In the genomic region with DNA sequence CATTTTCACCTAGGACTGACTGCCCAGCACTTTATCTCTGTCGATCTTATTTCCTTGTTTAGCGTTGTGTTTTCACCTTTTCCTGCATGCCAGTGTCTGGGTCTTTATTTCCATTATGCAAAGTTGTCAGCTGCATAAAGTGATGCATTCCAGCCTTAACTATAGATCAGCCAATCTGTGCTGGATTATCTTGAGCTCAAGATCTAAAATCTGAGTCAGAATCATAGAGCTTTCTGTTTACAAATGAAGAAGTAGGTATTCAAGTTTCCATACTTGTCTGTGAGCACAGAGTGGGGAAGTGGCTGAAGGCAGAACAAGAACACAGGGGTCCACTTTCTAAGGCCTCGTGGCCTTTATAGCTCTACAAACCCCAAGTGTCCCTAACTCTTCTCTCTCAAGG, we compare ENCODE assay signal across 10 cellular contexts.
DNase-seq lines count a peak whose midpoint lies in the region; ATAC-seq and TF ChIP-seq lines count a peak whose summit lies in the region.
"Had no signal": no experiment of that assay in that cellular context is flagged by ENCODE, and none has a peak within 500 bp of the region (broad histone marks: within the 10 kb centered on the region; RNA-seq: fewer than 3 reads in every experiment).

No MANE protein-coding gene starts in this region.

- TF ChIP-seq CTCF in SK-N-SH (IDR thresholded peaks at IDR 0.05): no peak
- no peak for TF ChIP-seq CTCF in tibial nerve (IDR thresholded peaks at IDR 0.05)

- H3K79me2 ChIP-seq in SK-N-SH (ENCODE audit: insufficient read depth): no peaks in the 10 kb centered on the region
- no peaks in the 10 kb centered on the region for H3K79me2 ChIP-seq in trophoblast cell (ENCODE audit: control insufficient read depth, insufficient read depth, low read length, poor library complexity)

- H3K27me3 ChIP-seq in SK-N-SH (ENCODE audit: insufficient read depth) (no peaks in the 10 kb centered on the region), trophoblast cell (ENCODE audit: insufficient read depth, low read length) (no peaks in the 10 kb centered on the region), tibial nerve (no peaks in the 10 kb centered on the region)

- H3K9me2 ChIP-seq in SK-N-SH: no peaks in the 10 kb centered on the region

- CTCF ChIA-PET in SK-N-SH (lab: Yijun Ruan, JAX): interaction anchor here (1.5 kb wide), 1 partner anchor 42 kb away, joined by 3 read pairs; no protein-coding TSS in a partner anchor

- WGBS in SK-N-SH (ENCODE audit: low lambda C conversion rate): 40% methylated on average over 3 of the region's 3 CpGs
- no CpG with 5 or more reads among the region's 3 CpGs for WGBS in trophoblast cell (ENCODE audit: extremely low coverage, insufficient coverage, insufficient read length)
- WGBS in tibial nerve, 2 donors: 67 to 70% methylated on average over 3 of the region's 3 CpGs

- H4K20me1 ChIP-seq in SK-N-SH (ENCODE audit: insufficient read depth): no peaks in the 10 kb centered on the region

- H3K4me3 ChIP-seq in SK-N-SH (ENCODE audit: low read depth in 2 of 2, low read length in 1 of 2) (no peak overlapping the region), trophoblast cell (ENCODE audit: low read depth, low read length) (no peak overlapping the region), tibial nerve (no peak overlapping the region)
- H3K4me3 ChIP-seq: A549 had no signal

- no peak; the same call in 1 of the 3 replicates for ATAC-seq in SK-N-SH treated with all-trans-retinoic acid at 6 μM for 48 hours
- ATAC-seq in GM21619 (IDR thresholded peaks at IDR 0.05; ENCODE audit: unreplicated experiment): peak; percentile 60
- ATAC-seq in left lobe of liver: no peak
- ATAC-seq: A549 had no signal

- peaks cover 14% of the 10 kb centered on the region for H3K79me1 ChIP-seq in trophoblast cell (ENCODE audit: low read length)

- H2BK120ac ChIP-seq in trophoblast cell (ENCODE audit: insufficient read depth, low read length, poor library complexity): peak overlapping the region; percentile 49

- H2AK5ac ChIP-seq in trophoblast cell (ENCODE audit: low read length): no peak overlapping the region

- no peak for TF ChIP-seq POLR2A in tibial nerve (IDR thresholded peaks at IDR 0.05)

- POLR2A ChIA-PET in SK-N-SH (lab: Yijun Ruan, JAX): no interaction called here

- H2BK12ac ChIP-seq in trophoblast cell (ENCODE audit: low read length): no peak overlapping the region

- no peaks in the 10 kb centered on the region for H3K36me3 ChIP-seq in SK-N-SH (replicated peaks in 1 of 2; ENCODE audit: control insufficient read depth in 1 of 2, insufficient read depth in 2 of 2, low read length in 1 of 2)
- no peaks in the 10 kb centered on the region for H3K36me3 ChIP-seq in trophoblast cell (ENCODE audit: control insufficient read depth in 1 of 2, insufficient read depth in 2 of 2, low read length in 2 of 2)
- no peaks in the 10 kb centered on the region for H3K36me3 ChIP-seq in tibial nerve

- H3K23ac ChIP-seq in trophoblast cell (ENCODE audit: low read length): no peak overlapping the region

- H4K91ac ChIP-seq in trophoblast cell (ENCODE audit: low read depth, low read length): no peak overlapping the region

- H3K14ac ChIP-seq in trophoblast cell (ENCODE audit: low read length): no peak overlapping the region

- no peak overlapping the region for H3K18ac ChIP-seq in trophoblast cell (ENCODE audit: low read length)

- H4K8ac ChIP-seq in trophoblast cell (ENCODE audit: low read depth, low read length): no peak overlapping the region

- H3K27ac ChIP-seq in SK-N-SH (ENCODE audit: low read depth in 2 of 2, low read length in 1 of 2) (peak overlapping the region in 1 of 2 experiments; percentile 28; a peak in 1 of 4 replicates), trophoblast cell (ENCODE audit: low read depth, low read length) (peak overlapping the region; percentile 21), tibial nerve (no peak overlapping the region)
- H3K27ac ChIP-seq: A549 had no signal

- H4K12ac ChIP-seq in trophoblast cell (ENCODE audit: low read depth, low read length): no peak overlapping the region

- TF ChIP-seq EP300 in SK-N-SH (IDR thresholded peaks at IDR 0.05; ENCODE audit: borderline replicate concordance in 1 of 2, low read depth in 1 of 2, low read length in 1 of 2) (no peak), tibial nerve (IDR thresholded peaks at IDR 0.05) (no peak)

- no peak overlapping the region for H3K4ac ChIP-seq in trophoblast cell (ENCODE audit: low read depth, low read length)

- peaks cover 0 to 5% of the 10 kb centered on the region in 2 experiments; a peak in 2 of 4 replicates for H3K4me1 ChIP-seq in SK-N-SH (ENCODE audit: control insufficient read depth in 1 of 2, insufficient read depth in 2 of 2, low read depth in 1 of 2, low read length in 1 of 2)
- H3K4me1 ChIP-seq in trophoblast cell (ENCODE audit: control insufficient read depth in 1 of 2, insufficient read depth in 2 of 2, low read length in 2 of 2): peaks cover 4% of the 10 kb centered on the region in 2 experiments
- peaks cover 0 to 12% (median 0%) of the 10 kb centered on the region in 4 donors for H3K4me1 ChIP-seq in tibial nerve
- H3K4me1 ChIP-seq: A549 had no signal

- no peak overlapping the region for H3K9ac ChIP-seq in SK-N-SH
- no peak overlapping the region for H3K9ac ChIP-seq in trophoblast cell (ENCODE audit: low read length)

- H3K4me2 ChIP-seq in SK-N-SH: no peak overlapping the region
- H3K4me2 ChIP-seq in trophoblast cell (ENCODE audit: low read length): no peak overlapping the region
- H3K4me2 ChIP-seq: A549 had no signal

- H3K9me3 ChIP-seq in SK-N-SH (no peaks in the 10 kb centered on the region), trophoblast cell (ENCODE audit: insufficient read depth, low read depth, low read length) (peaks cover 2% of the 10 kb centered on the region), tibial nerve (no peaks in the 10 kb centered on the region)
- H3K9me3 ChIP-seq: A549 had no signal

- no peak for TF ChIP-seq RAD21 in SK-N-SH (IDR thresholded peaks at IDR 0.05; ENCODE audit: low read length)

- no peak overlapping the region for H2BK5ac ChIP-seq in trophoblast cell (ENCODE audit: low read depth, low read length, poor library complexity)

- no peaks in the 10 kb centered on the region for H3F3A ChIP-seq in SK-N-SH (replicated peaks; ENCODE audit: insufficient read depth)

- H2AFZ ChIP-seq in SK-N-SH (ENCODE audit: low read depth) (no peak overlapping the region), trophoblast cell (ENCODE audit: insufficient read depth, low read length, poor library complexity) (no peak overlapping the region)

- DNase-seq in SK-N-SH (no peak), NAMALWA (ENCODE audit: low spot score) (peak; percentile 59), trophoblast cell (peak; percentile 56 to 92), DMS53 (lab: John Stamatoyannopoulos, UW) (no peak), left lobe of liver (ENCODE audit: low spot score) (no peak), tibial nerve (ENCODE audit: low spot score in 2 of 2) (no peak)
- DNase-seq: NCI-H345 had no signal

TF ChIP-seq in SK-N-SH, 30 proteins besides CTCF, POLR2A, EP300 and RAD21 (continues in another document):
- TF ChIP-seq EZH2phosphoT487 (IDR thresholded peaks at IDR 0.05; ENCODE audit: borderline replicate concordance, low read depth): no peak
- TF ChIP-seq GATA2 (CRISPR knock-in tag; IDR thresholded peaks at IDR 0.05): no peak
- TF ChIP-seq MXI1 (IDR thresholded peaks at IDR 0.05; ENCODE audit: low read depth, low read length): no peak
- TF ChIP-seq, protein P1, sequence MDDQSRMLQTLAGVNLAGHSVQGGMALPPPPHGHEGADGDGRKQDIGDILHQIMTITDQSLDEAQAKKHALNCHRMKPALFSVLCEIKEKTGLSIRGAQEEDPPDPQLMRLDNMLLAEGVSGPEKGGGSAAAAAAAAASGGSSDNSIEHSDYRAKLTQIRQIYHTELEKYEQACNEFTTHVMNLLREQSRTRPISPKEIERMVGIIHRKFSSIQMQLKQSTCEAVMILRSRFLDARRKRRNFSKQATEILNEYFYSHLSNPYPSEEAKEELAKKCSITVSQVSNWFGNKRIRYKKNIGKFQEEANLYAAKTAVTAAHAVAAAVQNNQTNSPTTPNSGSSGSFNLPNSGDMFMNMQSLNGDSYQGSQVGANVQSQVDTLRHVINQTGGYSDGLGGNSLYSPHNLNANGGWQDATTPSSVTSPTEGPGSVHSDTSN (IDR thresholded peaks at IDR 0.05): 0 out of 2 replicates have a peak, but pooled peaks have one; percentile 19
- no peak for TF ChIP-seq TAF1 (IDR thresholded peaks at IDR 0.05; ENCODE audit: borderline replicate concordance, low read depth, low read length)
- TF ChIP-seq RXRA (IDR thresholded peaks at IDR 0.05; ENCODE audit: borderline replicate concordance, low read depth): no peak

TF ChIP-seq in SK-N-SH treated with all-trans-retinoic acid at 6 μM for 48 hours, 23 proteins besides CTCF, POLR2A, EP300 and RAD21 (continues in another document):
- TF ChIP-seq ARNTL (CRISPR knock-in tag; IDR thresholded peaks at IDR 0.05; ENCODE audit: borderline replicate concordance, low read depth) (no peak), ESRRG (CRISPR knock-in tag; IDR thresholded peaks at IDR 0.05) (no peak), ZNF70 (CRISPR knock-in tag; IDR thresholded peaks at IDR 0.05) (no peak)
- TF ChIP-seq, protein P2, sequence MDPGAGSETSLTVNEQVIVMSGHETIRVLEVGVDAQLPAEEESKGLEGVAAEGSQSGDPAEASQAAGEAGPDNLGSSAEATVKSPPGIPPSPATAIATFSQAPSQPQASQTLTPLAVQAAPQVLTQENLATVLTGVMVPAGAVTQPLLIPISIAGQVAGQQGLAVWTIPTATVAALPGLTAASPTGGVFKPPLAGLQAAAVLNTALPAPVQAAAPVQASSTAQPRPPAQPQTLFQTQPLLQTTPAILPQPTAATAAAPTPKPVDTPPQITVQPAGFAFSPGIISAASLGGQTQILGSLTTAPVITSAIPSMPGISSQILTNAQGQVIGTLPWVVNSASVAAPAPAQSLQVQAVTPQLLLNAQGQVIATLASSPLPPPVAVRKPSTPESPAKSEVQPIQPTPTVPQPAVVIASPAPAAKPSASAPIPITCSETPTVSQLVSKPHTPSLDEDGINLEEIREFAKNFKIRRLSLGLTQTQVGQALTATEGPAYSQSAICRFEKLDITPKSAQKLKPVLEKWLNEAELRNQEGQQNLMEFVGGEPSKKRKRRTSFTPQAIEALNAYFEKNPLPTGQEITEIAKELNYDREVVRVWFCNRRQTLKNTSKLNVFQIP (CRISPR knock-in tag; IDR thresholded peaks at IDR 0.05; ENCODE audit: borderline replicate concordance, low read depth): no peak

Comparison
In these comparisons a context has a peak if more than half of its experiments do, and no peak if none do; other contexts are left out.
1. DNase-seq: peak in NAMALWA (single experiment) and trophoblast cell (2 of 2); none in SK-N-SH (single experiment), DMS53 (single experiment), left lobe of liver (single experiment) and tibial nerve (0 of 2).